1 cellular context compared by ENCODE assay signal in genomic region chr2:168247341-168248305, GRCh38.
TF ChIP-seq lines count a peak whose summit lies in the region.

TSS of gene STK39 (minus strand) at chr2:168247595. CDS start at chr2:168247435, 160 bp downstream.

TF ChIP-seq in HepG2, 621 proteins besides CTCF, POLR2A, EP300 and RAD21 (continued from another document and continues in another):
- TF ChIP-seq, protein P1, sequence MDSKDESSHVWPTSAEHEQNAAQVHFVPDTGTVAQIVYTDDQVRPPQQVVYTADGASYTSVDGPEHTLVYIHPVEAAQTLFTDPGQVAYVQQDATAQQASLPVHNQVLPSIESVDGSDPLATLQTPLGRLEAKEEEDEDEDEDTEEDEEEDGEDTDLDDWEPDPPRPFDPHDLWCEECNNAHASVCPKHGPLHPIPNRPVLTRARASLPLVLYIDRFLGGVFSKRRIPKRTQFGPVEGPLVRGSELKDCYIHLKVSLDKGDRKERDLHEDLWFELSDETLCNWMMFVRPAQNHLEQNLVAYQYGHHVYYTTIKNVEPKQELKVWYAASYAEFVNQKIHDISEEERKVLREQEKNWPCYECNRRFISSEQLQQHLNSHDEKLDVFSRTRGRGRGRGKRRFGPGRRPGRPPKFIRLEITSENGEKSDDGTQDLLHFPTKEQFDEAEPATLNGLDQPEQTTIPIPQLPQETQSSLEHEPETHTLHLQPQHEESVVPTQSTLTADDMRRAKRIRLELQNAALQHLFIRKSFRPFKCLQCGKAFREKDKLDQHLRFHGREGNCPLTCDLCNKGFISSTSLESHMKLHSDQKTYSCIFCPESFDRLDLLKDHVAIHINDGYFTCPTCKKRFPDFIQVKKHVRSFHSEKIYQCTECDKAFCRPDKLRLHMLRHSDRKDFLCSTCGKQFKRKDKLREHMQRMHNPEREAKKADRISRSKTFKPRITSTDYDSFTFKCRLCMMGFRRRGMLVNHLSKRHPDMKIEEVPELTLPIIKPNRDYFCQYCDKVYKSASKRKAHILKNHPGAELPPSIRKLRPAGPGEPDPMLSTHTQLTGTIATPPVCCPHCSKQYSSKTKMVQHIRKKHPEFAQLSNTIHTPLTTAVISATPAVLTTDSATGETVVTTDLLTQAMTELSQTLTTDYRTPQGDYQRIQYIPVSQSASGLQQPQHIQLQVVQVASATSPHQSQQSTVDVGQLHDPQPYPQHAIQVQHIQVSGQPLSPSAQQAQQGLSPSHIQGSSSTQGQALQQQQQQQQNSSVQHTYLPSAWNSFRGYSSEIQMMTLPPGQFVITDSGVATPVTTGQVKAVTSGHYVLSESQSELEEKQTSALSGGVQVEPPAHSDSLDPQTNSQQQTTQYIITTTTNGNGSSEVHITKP (CRISPR knock-in tag; IDR thresholded peaks at IDR 0.05; ENCODE audit: low read depth) = 0 out of 2 replicates have a peak, but pooled peaks have one; percentile 64
- TF ChIP-seq BHLHE40 (IDR thresholded peaks at IDR 0.05; ENCODE audit: low read length) (no peak), ZNF639 (CRISPR knock-in tag; conservative IDR thresholded peaks at IDR 0.05) (peak; percentile 89; the same call in 1 of the 2 replicates), ATM (IDR thresholded peaks at IDR 0.05; ENCODE audit: borderline replicate concordance) (no peak), NR2F2 (IDR thresholded peaks at IDR 0.05; ENCODE audit: borderline replicate concordance, low read depth) (0 out of 2 replicates have a peak, but pooled peaks have one; percentile 9), STAG1 (CRISPR knock-in tag; IDR thresholded peaks at IDR 0.05) (peak; percentile 57), ZNF546 (CRISPR knock-in tag; conservative IDR thresholded peaks at IDR 0.05) (no peak), DBP (CRISPR knock-in tag; IDR thresholded peaks at IDR 0.05; ENCODE audit: not compliant biosample characterization) (no peak), ZNF75D (CRISPR knock-in tag; IDR thresholded peaks at IDR 0.05; ENCODE audit: borderline replicate concordance) (no peak), TFAP4 (IDR thresholded peaks at IDR 0.05; ENCODE audit: borderline replicate concordance, low read depth) (peak; percentile 29; the same call in 1 of the 2 replicates), ELF3 (CRISPR knock-in tag; IDR thresholded peaks at IDR 0.05) (peak; percentile 62), HOXA3 (CRISPR knock-in tag; IDR thresholded peaks at IDR 0.05) (peak; percentile 60), HNF1B (CRISPR knock-in tag; IDR thresholded peaks at IDR 0.05) (peak; percentile 71; the same call in 1 of the 2 replicates), ZNF768 (CRISPR knock-in tag; IDR thresholded peaks at IDR 0.05) (peak; percentile 78), SIN3A (IDR thresholded peaks at IDR 0.05; ENCODE audit: borderline replicate concordance, low read depth, low read length) (peak; percentile 76; the same call in 1 of the 2 replicates), KLF9 (CRISPR knock-in tag; IDR thresholded peaks at IDR 0.05; ENCODE audit: low read depth) (no peak), REPIN1 (CRISPR knock-in tag; IDR thresholded peaks at IDR 0.05; ENCODE audit: borderline replicate concordance, low read depth) (peak; percentile 85; the same call in 1 of the 2 replicates), ARNT (IDR thresholded peaks at IDR 0.05) (no peak), SOX6 (IDR thresholded peaks at IDR 0.05) (no peak), SOX6 (CRISPR knock-in tag; IDR thresholded peaks at IDR 0.05) (peak; percentile 73), ZBTB7B (CRISPR knock-in tag; IDR thresholded peaks at IDR 0.05) (peak; percentile 99), NCOA2 (CRISPR knock-in tag; IDR thresholded peaks at IDR 0.05) (peak; percentile 55), ZKSCAN1 (IDR thresholded peaks at IDR 0.05; ENCODE audit: low read length) (no peak), ZNF772 (CRISPR knock-in tag; IDR thresholded peaks at IDR 0.05) (peak; percentile 88; the same call in 1 of the 2 replicates), ARID4A (CRISPR knock-in tag; IDR thresholded peaks at IDR 0.05; ENCODE audit: borderline replicate concordance) (peak; percentile 65; the same call in 1 of the 2 replicates), ATF3 (CRISPR knock-in tag; IDR thresholded peaks at IDR 0.05) (0 out of 2 replicates have a peak, but pooled peaks have one; percentile 23), KLF6 (CRISPR knock-in tag; IDR thresholded peaks at IDR 0.05) (peak; percentile 85), SP5 (CRISPR knock-in tag; IDR thresholded peaks at IDR 0.05; ENCODE audit: borderline replicate concordance, low read depth) (peak; percentile 76), XBP1 (CRISPR knock-in tag; IDR thresholded peaks at IDR 0.05) (peak; percentile 34; the same call in 1 of the 2 replicates), PHF8 (CRISPR knock-in tag; IDR thresholded peaks at IDR 0.05) (peak; percentile 68), DR1 (CRISPR knock-in tag; IDR thresholded peaks at IDR 0.05) (no peak), ZNF589 (CRISPR knock-in tag; conservative IDR thresholded peaks at IDR 0.05) (no peak), NRL (CRISPR knock-in tag; IDR thresholded peaks at IDR 0.05; ENCODE audit: borderline replicate concordance) (peak; percentile 93; the same call in 1 of the 2 replicates), ZBTB20 (CRISPR knock-in tag; IDR thresholded peaks at IDR 0.05; ENCODE audit: borderline replicate concordance, low read depth) (peak; percentile 68; the same call in 1 of the 2 replicates)
- TF ChIP-seq, protein P2, sequence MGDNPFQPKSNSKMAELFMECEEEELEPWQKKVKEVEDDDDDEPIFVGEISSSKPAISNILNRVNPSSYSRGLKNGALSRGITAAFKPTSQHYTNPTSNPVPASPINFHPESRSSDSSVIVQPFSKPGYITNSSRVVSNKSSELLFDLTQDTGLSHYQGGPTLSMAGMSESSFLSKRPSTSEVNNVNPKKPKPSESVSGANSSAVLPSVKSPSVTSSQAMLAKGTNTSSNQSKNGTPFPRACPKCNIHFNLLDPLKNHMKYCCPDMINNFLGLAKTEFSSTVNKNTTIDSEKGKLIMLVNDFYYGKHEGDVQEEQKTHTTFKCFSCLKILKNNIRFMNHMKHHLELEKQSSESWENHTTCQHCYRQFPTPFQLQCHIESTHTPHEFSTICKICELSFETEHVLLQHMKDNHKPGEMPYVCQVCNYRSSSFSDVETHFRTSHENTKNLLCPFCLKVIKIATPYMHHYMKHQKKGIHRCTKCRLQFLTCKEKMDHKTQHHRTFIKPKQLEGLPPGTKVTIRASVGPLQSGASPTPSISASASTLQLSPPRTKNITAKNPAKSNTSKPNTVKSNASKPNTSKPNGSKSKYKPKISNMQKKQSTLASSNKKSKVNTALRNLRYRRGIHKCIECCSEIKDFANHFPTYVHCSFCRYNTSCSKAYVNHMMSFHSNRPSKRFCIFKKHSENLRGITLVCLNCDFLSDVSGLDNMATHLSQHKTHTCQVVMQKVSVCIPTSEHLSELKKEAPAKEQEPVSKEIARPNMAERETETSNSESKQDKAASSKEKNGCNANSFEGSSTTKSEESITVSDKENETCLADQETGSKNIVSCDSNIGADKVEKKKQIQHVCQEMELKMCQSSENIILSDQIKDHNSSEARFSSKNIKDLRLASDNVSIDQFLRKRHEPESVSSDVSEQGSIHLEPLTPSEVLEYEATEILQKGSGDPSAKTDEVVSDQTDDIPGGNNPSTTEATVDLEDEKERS (CRISPR knock-in tag; IDR thresholded peaks at IDR 0.05) = 0 out of 2 replicates have a peak, but pooled peaks have one; percentile 59
- TF ChIP-seq, protein P3, sequence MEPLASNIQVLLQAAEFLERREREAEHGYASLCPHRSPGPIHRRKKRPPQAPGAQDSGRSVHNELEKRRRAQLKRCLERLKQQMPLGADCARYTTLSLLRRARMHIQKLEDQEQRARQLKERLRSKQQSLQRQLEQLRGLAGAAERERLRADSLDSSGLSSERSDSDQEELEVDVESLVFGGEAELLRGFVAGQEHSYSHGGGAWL (CRISPR knock-in tag; IDR thresholded peaks at IDR 0.05) = peak; percentile 85; the same call in 1 of the 2 replicates
- TF ChIP-seq, protein P4, sequence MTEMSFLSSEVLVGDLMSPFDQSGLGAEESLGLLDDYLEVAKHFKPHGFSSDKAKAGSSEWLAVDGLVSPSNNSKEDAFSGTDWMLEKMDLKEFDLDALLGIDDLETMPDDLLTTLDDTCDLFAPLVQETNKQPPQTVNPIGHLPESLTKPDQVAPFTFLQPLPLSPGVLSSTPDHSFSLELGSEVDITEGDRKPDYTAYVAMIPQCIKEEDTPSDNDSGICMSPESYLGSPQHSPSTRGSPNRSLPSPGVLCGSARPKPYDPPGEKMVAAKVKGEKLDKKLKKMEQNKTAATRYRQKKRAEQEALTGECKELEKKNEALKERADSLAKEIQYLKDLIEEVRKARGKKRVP (CRISPR knock-in tag; IDR thresholded peaks at IDR 0.05) = no peak
